Comparison of ENCODE assay signal across 12 cellular contexts in the genomic region with DNA sequence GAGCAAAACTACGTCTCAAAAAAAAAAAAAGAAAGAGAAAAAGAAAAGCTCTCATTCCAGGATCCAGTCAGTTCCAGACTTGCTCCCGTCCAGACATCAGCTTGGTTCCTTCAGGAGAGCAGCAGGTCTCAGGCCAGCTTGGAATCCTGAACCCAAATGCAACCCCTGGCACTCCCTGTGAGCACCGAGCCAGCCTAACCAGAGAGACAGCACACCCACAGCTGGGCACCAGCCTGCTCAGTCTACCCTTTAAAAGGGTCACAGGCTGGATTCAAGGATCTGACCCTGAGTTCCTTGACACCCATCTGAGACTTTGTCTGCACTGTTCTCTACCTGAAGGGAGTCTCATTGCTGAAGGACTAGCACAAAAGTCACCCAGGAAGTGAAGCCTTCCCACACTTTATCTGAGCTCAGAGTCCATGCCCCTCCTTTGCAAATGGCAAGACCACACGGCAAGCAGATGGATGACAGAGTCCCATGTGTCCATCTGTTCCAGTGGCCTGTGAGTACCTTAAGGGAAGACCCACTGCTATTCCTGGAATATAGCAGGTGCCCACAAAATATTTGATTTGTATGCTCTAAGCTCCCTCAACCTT. TPM values are rescaled to one million over a fixed set of nuclear protein-coding genes. Genes with fewer than 3 reads are reported as not detected.
A peak's percentile ranks its signal among the peaks of the same experiment; 100 is the strongest.
DNase-seq lines count a peak whose midpoint lies in the region; ATAC-seq and TF ChIP-seq lines count a peak whose summit lies in the region.
"Had no signal": no experiment of that assay in that cellular context is flagged by ENCODE, and none has a peak within 500 bp of the region (broad histone marks: within the 10 kb centered on the region; RNA-seq: fewer than 3 reads in every experiment).

No MANE protein-coding gene starts in this region.

- no peak overlapping the region for H3K9ac ChIP-seq in HCT116 (ENCODE audit: low read length)
- H3K9ac ChIP-seq in adipocyte (ENCODE audit: low read length), result no peak overlapping the region

- no peaks in the 10 kb centered on the region for H3K9me3 ChIP-seq in HCT116 (ENCODE audit: control insufficient read depth in 1 of 2, insufficient read depth in 1 of 2, low read depth in 1 of 2, low read length in 2 of 2)
- no peaks in the 10 kb centered on the region for H3K9me3 ChIP-seq in adipocyte (ENCODE audit: control insufficient read depth, low read length)
- H3K9me3 ChIP-seq in right lobe of liver, result no peaks in the 10 kb centered on the region
- H3K9me3 ChIP-seq: prostate gland had no signal

- H3K4me2 ChIP-seq in HCT116 (ENCODE audit: low read length), result peak overlapping the region; percentile 87

- H2AFZ ChIP-seq in ACC112 (ENCODE audit: low read length, unreplicated experiment) (no peak overlapping the region), HCT116 (ENCODE audit: low read depth, low read length, poor library complexity, severe bottlenecking) (no peak overlapping the region)

- H3K79me2 ChIP-seq in ACC112 (ENCODE audit: control insufficient read depth, insufficient read depth, low read length, unreplicated experiment), result peaks cover 11% of the 10 kb centered on the region
- H3K79me2 ChIP-seq in HCT116 (ENCODE audit: insufficient read depth, low read length), result peaks cover 10% of the 10 kb centered on the region; the same call in 1 of the 2 replicates

- DNase-seq in HCT116 (ENCODE audit: low read depth, low spot score) (no peak), adipocyte (ENCODE audit: low read depth) (no peak), right lobe of liver (no peak), lower leg skin (ENCODE audit: low spot score in 2 of 2) (no peak), DMS114 treated with DMSO at 0.1 percent for 48 hours (lab: John Stamatoyannopoulos, UW; ENCODE audit: unreplicated experiment) (no peak), retina (no peak)
- DNase-seq: aorta, COR-L47, NCI-H187 had no signal

- TF ChIP-seq POLR2A in HCT116 (IDR thresholded peaks at IDR 0.05; ENCODE audit: borderline replicate concordance, extremely low read depth, insufficient read depth, insufficient read length) (no peak), right lobe of liver (IDR thresholded peaks at IDR 0.05) (no peak), lower leg skin (IDR thresholded peaks at IDR 0.05) (no peak)

- WGBS in right lobe of liver (ENCODE audit: insufficient coverage, low coverage, low lambda C conversion rate, missing lambda C conversion rate), result 52% methylated on average over 4 of the region's 4 CpGs
- WGBS in lower leg skin, 2 donors, result 64 to 67% methylated on average over 4 of the region's 4 CpGs

- no peak for TF ChIP-seq RAD21 in HCT116 (IDR thresholded peaks at IDR 0.05; ENCODE audit: low read depth)

- RAD21 ChIA-PET in HCT116 (lab: Charles Lee; ENCODE audit: low non-redundant PET in 1 of 2, low total read pairs in 2 of 2, uncharacterized antibody in 2 of 2, unreplicated experiment in 2 of 2), result no interaction called here

- no peaks in the 10 kb centered on the region for H4K20me1 ChIP-seq in HCT116 (ENCODE audit: insufficient read depth)

- ATAC-seq in HCT116 (no peak), right lobe of liver (peak in 2 of 4 donors; percentile 1 to 4), HG02610 (IDR thresholded peaks at IDR 0.05; ENCODE audit: unreplicated experiment) (no peak)

- H3K27me3 ChIP-seq in ACC112 (ENCODE audit: insufficient read depth, low read length) (no peaks in the 10 kb centered on the region), HCT116 (ENCODE audit: insufficient read depth, low read length) (no peaks in the 10 kb centered on the region), adipocyte (replicated peaks; ENCODE audit: control insufficient read depth, insufficient read depth, low read length) (no peaks in the 10 kb centered on the region), right lobe of liver (no peaks in the 10 kb centered on the region)

- H3K36me3 ChIP-seq in ACC112 (ENCODE audit: insufficient read depth, low read length) (no peaks in the 10 kb centered on the region), HCT116 (ENCODE audit: control insufficient read depth in 1 of 2, insufficient read depth in 2 of 2, low read length in 2 of 2) (no peaks in the 10 kb centered on the region), adipocyte (ENCODE audit: control insufficient read depth, insufficient read depth, low read length, severe bottlenecking) (no peaks in the 10 kb centered on the region), right lobe of liver (no peaks in the 10 kb centered on the region)
- H3K36me3 ChIP-seq: prostate gland had no signal

- H3K4me1 ChIP-seq in ACC112 (ENCODE audit: control insufficient read depth, insufficient read depth, low read length, unreplicated experiment), result peaks cover 6% of the 10 kb centered on the region
- H3K4me1 ChIP-seq in HCT116 (ENCODE audit: control insufficient read depth in 1 of 2, insufficient read depth in 2 of 2, low read length in 2 of 2), result peaks cover 7 to 18% of the 10 kb centered on the region in 2 experiments; a peak in 3 of 4 replicates
- H3K4me1 ChIP-seq in adipocyte (ENCODE audit: control insufficient read depth, insufficient read depth, low read length), result peaks cover 28% of the 10 kb centered on the region
- peaks cover 0 to 46% (median 10%) of the 10 kb centered on the region in 4 donors for H3K4me1 ChIP-seq in right lobe of liver
- H3K4me1 ChIP-seq: prostate gland had no signal

- H3K27ac ChIP-seq in ACC112 (ENCODE audit: low read depth, low read length) (no peak overlapping the region), HCT116 (ENCODE audit: low read depth, low read length) (no peak overlapping the region), right lobe of liver (peak overlapping the region in 2 of 3 donors; percentile 85 to 97)
- H3K27ac ChIP-seq: prostate gland had no signal

- H3K4me3 ChIP-seq in ACC112 (ENCODE audit: low read depth, low read length), result peak overlapping the region; percentile 94; the same call in 1 of the 2 replicates
- H3K4me3 ChIP-seq in HCT116 (replicated peaks in 1 of 2; ENCODE audit: low read depth in 1 of 2, low read length in 2 of 2), result peak overlapping the region; percentile 66 to 89; a peak in 3 of 4 replicates
- H3K4me3 ChIP-seq in adipocyte (ENCODE audit: low read length), result peak overlapping the region; percentile 93
- peak overlapping the region in 2 of 3 donors; percentile 79 to 99 for H3K4me3 ChIP-seq in right lobe of liver
- no peak overlapping the region for H3K4me3 ChIP-seq in lower leg skin (ENCODE audit: low read depth, poor library complexity, severe bottlenecking)

- intact Hi-C loops in HCT116 (cut with micrococcal nuclease), result no loop called here
- intact Hi-C loops in right lobe of liver (cut with DNase I), result no loop called here
- intact Hi-C loops in lower leg skin (cut with DNase I; ENCODE audit: low total_unique reads), result no loop called here

- TSS peak; percentile 56 for BruUV-seq in HCT116 (replicated peaks; lab: Mats Ljungman, UMichigan)

- H3K9me2 ChIP-seq in HCT116 (ENCODE audit: insufficient read depth), result no peaks in the 10 kb centered on the region

- POLR2A ChIA-PET in HCT116 (lab: Charles Lee), result no interaction called here

- TF ChIP-seq CTCF in HCT116 (IDR thresholded peaks at IDR 0.05 in 2 of 3, conservative IDR thresholded peaks at IDR 0.05 in 1 of 3; ENCODE audit: borderline replicate concordance in 1 of 3, insufficient read depth in 1 of 3, low read depth in 2 of 3, low read length in 2 of 3), result no peak
- TF ChIP-seq CTCF in right lobe of liver (IDR thresholded peaks at IDR 0.05), result no peak
- no peak for TF ChIP-seq CTCF in lower leg skin (IDR thresholded peaks at IDR 0.05)

- CTCF ChIA-PET in HCT116 (lab: Charles Lee), result no interaction called here

TF ChIP-seq in HCT116, 20 proteins besides CTCF, POLR2A, EP300 and RAD21:
- TF ChIP-seq EZH2phosphoT487 (IDR thresholded peaks at IDR 0.05; ENCODE audit: borderline replicate concordance) (no peak), SRF (IDR thresholded peaks at IDR 0.05; ENCODE audit: low read depth) (no peak), EGR1 (IDR thresholded peaks at IDR 0.05; ENCODE audit: low read depth) (no peak), EZH2 (IDR thresholded peaks at IDR 0.05) (no peak), YY1 (IDR thresholded peaks at IDR 0.05; ENCODE audit: extremely low read depth, insufficient replicate concordance, low read depth, low read length) (no peak), CEBPB (IDR thresholded peaks at IDR 0.05; ENCODE audit: low read depth) (no peak), SIN3A (IDR thresholded peaks at IDR 0.05; ENCODE audit: low read depth) (no peak), MAX (IDR thresholded peaks at IDR 0.05) (no peak), TCF7L2 (IDR thresholded peaks at IDR 0.05; ENCODE audit: borderline replicate concordance, extremely low read depth, insufficient read depth, insufficient read length) (no peak), FOSL1 (IDR thresholded peaks at IDR 0.05; ENCODE audit: low read depth) (no peak), CBX3 (IDR thresholded peaks at IDR 0.05; ENCODE audit: low read depth) (no peak), ZNF274 (IDR thresholded peaks at IDR 0.05; ENCODE audit: low read depth, low read length) (no peak), ELF1 (IDR thresholded peaks at IDR 0.05; ENCODE audit: borderline replicate concordance, low read depth) (no peak), SP1 (IDR thresholded peaks at IDR 0.05; ENCODE audit: low read depth) (no peak), ZFX (IDR thresholded peaks at IDR 0.05) (no peak), JUND (IDR thresholded peaks at IDR 0.05) (no peak), POLR2AphosphoS5 (IDR thresholded peaks at IDR 0.05; ENCODE audit: low read depth, low read length) (no peak)
- TF ChIP-seq, protein P1, sequence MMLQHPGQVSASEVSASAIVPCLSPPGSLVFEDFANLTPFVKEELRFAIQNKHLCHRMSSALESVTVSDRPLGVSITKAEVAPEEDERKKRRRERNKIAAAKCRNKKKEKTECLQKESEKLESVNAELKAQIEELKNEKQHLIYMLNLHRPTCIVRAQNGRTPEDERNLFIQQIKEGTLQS (IDR thresholded peaks at IDR 0.05), result no peak

RNA-seq across cellular contexts. Expression of gene PEPD, which starts 1.4 kb away (rescaled TPM):
- total RNA-seq in HCT116 (2021; ENCODE audit: unreplicated experiment) (40.5 TPM), right lobe of liver (100 to 1,000 TPM; 121 to 261 (median 167) TPM), lower leg skin (10 to 100 TPM; 58.9 to 81.0 (median 70.7) TPM)
- 36.5 and 38.0 TPM in 2 replicates for polyA plus RNA-seq in HCT116 (2012)

Comparison
In these comparisons a context has a peak if more than half of its experiments do, and no peak if none do; other contexts are left out.
1. H3K27ac ChIP-seq: peak in right lobe of liver (2 of 3); none in ACC112 (single experiment) and HCT116 (single experiment).